In genomic region chr16:84059946-84060901, GRCh38 we compare ENCODE assay signal across 30 cellular contexts. TPM values are rescaled to one million over a fixed set of nuclear protein-coding genes. Genes with fewer than 3 reads are reported as not detected.
"Had no signal": no experiment of that assay in that cellular context is flagged by ENCODE, and none has a peak within 500 bp of the region (broad histone marks: within the 10 kb centered on the region; RNA-seq: fewer than 3 reads in every experiment).

No MANE protein-coding gene starts in this region.

- H3K27ac ChIP-seq: esophagus muscularis mucosa, foreskin keratinocyte, prostate gland, spleen, thoracic aorta, uterus had no signal

- H3K36me3 ChIP-seq: uterus had no signal

- H3K9me3 ChIP-seq: esophagus muscularis mucosa, heart left ventricle, prostate gland, spleen, thoracic aorta, uterus had no signal

- H3K9me3 Mint-ChIP-seq: activated naive CD4-positive, alpha-beta T cell treated with anti-CD3 and anti-CD28 coated beads, Interleukin-2, amount 10 ng/mL, durations not matched to agents 7 days and 5 days; activated T-helper 1 cell treated with anti-CD3 and anti-CD28 coated beads, Interleukin-12 subunit alpha, Interleukin-12 subunit beta, Interleukin-2, Interleukin-4 antibody, amounts not matched to agents 30 ng/mL and 10 ng/mL and 1 ng/mL, durations not matched to agents 14 hours and 24 hours and 36 hours; dendritic cell treated with granulocyte-macrophage colony-stimulating factor and Interleukin-4, amounts not matched to agents 40 ng/mL and 50 ng/mL, for 4 days; immature natural killer cell; nephron; T-helper 2 cell treated with Interferon-gamma antibody and Interleukin-4, amounts not matched to agents 5 μg/mL and 100 μg/mL, for 36 hours had no signal

- H3K27ac Mint-ChIP-seq: activated naive CD4-positive, alpha-beta T cell treated with anti-CD3 and anti-CD28 coated beads, Interleukin-2, amount 10 ng/mL, durations not matched to agents 7 days and 5 days; activated T-helper 1 cell treated with anti-CD3 and anti-CD28 coated beads, Interleukin-12 subunit alpha, Interleukin-12 subunit beta, Interleukin-2, Interleukin-4 antibody, amounts not matched to agents 30 ng/mL and 10 ng/mL and 1 ng/mL, durations not matched to agents 14 hours and 24 hours and 36 hours; dendritic cell treated with granulocyte-macrophage colony-stimulating factor and Interleukin-4, amounts not matched to agents 40 ng/mL and 50 ng/mL, for 4 days; immature natural killer cell; nephron; T-helper 2 cell treated with Interferon-gamma antibody and Interleukin-4, amounts not matched to agents 5 μg/mL and 100 μg/mL, for 36 hours had no signal

- H3K4me3 ChIP-seq: esophagus muscularis mucosa, heart left ventricle, lung, prostate gland, spleen, thoracic aorta, uterus had no signal

- DNase-seq: activated CD4-positive, alpha-beta T cell treated with anti-CD3 and anti-CD28 coated beads for 4 hours; activated CD4-positive, alpha-beta T cell treated with anti-CD3 and anti-CD28 coated beads, Interleukin-2, amount 50 U/mL, for 4 hours; activated CD4-positive, CD25-positive, alpha-beta regulatory T cell; activated effector memory CD4-positive, alpha-beta T cell treated with anti-CD3 and anti-CD28 coated beads, Interleukin-2, amount 50 U/mL, for 16 hours; activated naive CD4-positive, alpha-beta T cell treated with anti-CD3 and anti-CD28 coated beads, Interleukin-2, amount 10 ng/mL, durations not matched to agents 7 days and 5 days; activated T-cell treated with anti-CD3 and anti-CD28 coated beads for 4 hours; amniotic stem cell; central memory CD4-positive, alpha-beta T cell; effector CD4-positive, alpha-beta T cell; foreskin keratinocyte; hypothalamus; immature natural killer cell; mesendoderm; spleen; stimulated activated naive CD4-positive, alpha-beta T cell treated with Interleukin-2 at 50 U/mL for 16 hours; T-helper 1 cell; trophoblast cell; uterus had no signal

- H3K27me3 Mint-ChIP-seq: activated naive CD4-positive, alpha-beta T cell treated with anti-CD3 and anti-CD28 coated beads, Interleukin-2, amount 10 ng/mL, durations not matched to agents 7 days and 5 days; dendritic cell treated with granulocyte-macrophage colony-stimulating factor and Interleukin-4, amounts not matched to agents 40 ng/mL and 50 ng/mL, for 4 days had no signal

- ATAC-seq: foreskin keratinocyte, heart left ventricle had no signal

- H3K27me3 ChIP-seq: esophagus muscularis mucosa, foreskin keratinocyte, heart left ventricle, spleen, uterus had no signal

- H3K4me3 Mint-ChIP-seq: activated naive CD4-positive, alpha-beta T cell treated with anti-CD3 and anti-CD28 coated beads, Interleukin-2, amount 10 ng/mL, durations not matched to agents 7 days and 5 days; activated T-helper 1 cell treated with anti-CD3 and anti-CD28 coated beads, Interleukin-12 subunit alpha, Interleukin-12 subunit beta, Interleukin-2, Interleukin-4 antibody, amounts not matched to agents 30 ng/mL and 10 ng/mL and 1 ng/mL, durations not matched to agents 14 hours and 24 hours and 36 hours; dendritic cell treated with granulocyte-macrophage colony-stimulating factor and Interleukin-4, amounts not matched to agents 40 ng/mL and 50 ng/mL, for 4 days; immature natural killer cell; nephron; T-helper 2 cell treated with Interferon-gamma antibody and Interleukin-4, amounts not matched to agents 5 μg/mL and 100 μg/mL, for 36 hours had no signal

- H3K4me1 Mint-ChIP-seq: activated naive CD4-positive, alpha-beta T cell treated with anti-CD3 and anti-CD28 coated beads, Interleukin-2, amount 10 ng/mL, durations not matched to agents 7 days and 5 days; immature natural killer cell; nephron had no signal

- H3K4me1 ChIP-seq: foreskin keratinocyte, prostate gland, spleen, uterus had no signal

RNA-seq across cellular contexts. Expression of gene SLC38A8, which starts 17.6 kb away (rescaled TPM):
- total RNA-seq: activated T-helper 1 cell treated with anti-CD3 and anti-CD28 coated beads, Interleukin-12 subunit alpha, Interleukin-12 subunit beta, Interleukin-2, Interleukin-4 antibody, amounts not matched to agents 30 ng/mL and 10 ng/mL and 1 ng/mL, durations not matched to agents 14 hours and 24 hours and 36 hours; esophagus muscularis mucosa; foreskin keratinocyte; kidney; lung; mucosa of gallbladder; osteocyte; prostate gland; spleen; thoracic aorta had no signal
